8 cellular contexts compared by ENCODE assay signal in the genomic region with DNA sequence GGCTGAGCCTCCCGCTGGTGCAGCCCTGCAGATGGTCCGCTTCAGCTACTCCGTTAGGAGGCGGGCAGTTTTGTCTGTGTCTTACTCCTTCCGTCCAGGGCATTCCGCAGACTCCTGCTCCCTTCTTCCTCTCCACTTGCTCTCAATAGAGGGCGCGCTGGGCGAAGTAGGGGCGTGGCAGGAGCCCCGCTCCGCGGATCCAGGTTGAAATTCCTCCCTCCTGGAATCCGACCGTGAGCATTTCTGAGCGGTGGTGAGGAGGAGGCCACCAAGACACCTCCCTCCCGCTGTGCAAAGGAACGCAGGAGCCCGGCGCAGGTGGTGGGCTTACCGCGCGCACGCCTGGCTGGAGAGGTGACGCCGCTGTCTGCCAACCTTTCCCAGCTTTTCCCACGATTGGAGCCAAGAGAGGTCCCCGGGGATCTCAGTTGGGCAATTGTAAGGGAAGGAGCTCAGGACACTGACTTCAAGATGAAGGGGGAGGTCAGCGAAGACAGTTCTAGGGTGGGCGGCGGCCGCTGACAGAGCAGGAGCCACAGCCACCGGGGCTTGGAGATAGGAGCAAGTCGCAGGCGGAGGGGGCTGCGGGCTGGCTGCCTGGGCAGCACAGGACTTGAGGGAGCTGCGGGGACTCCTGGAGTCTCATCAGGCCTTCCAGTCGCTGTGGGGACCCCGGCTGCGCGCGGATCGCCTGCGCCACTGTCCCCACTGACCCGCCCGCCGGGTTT.
DNase-seq lines count a peak whose midpoint lies in the region; ATAC-seq and TF ChIP-seq lines count a peak whose summit lies in the region.

No MANE protein-coding gene starts in this region.

- H3K9ac ChIP-seq in endodermal cell (ENCODE audit: extremely low read depth, low read length, poor library complexity, severe bottlenecking): no peak overlapping the region

- no peaks in the 10 kb centered on the region for H3K36me3 ChIP-seq in endodermal cell (ENCODE audit: control insufficient read depth, insufficient read depth, low read length)

- H3K27ac Mint-ChIP-seq in endodermal cell: peak overlapping the region; percentile 92

- H3K4me1 ChIP-seq in endodermal cell (ENCODE audit: control insufficient read depth, insufficient read depth, low read length): no peaks in the 10 kb centered on the region

- H3K9me3 ChIP-seq in endodermal cell (ENCODE audit: control insufficient read depth, low read length): peaks cover 18% of the 10 kb centered on the region

- DNase-seq in C1 segment of cervical spinal cord (lab: John Stamatoyannopoulos, UW): peak in 10 of 14 donors; percentile 2 to 32 (median 8)
- peak; percentile 39 for DNase-seq in NCI-H1105 treated with DMSO at 0.1 percent for 48 hours (lab: John Stamatoyannopoulos, UW)
- DNase-seq in endodermal cell: peak; percentile 98
- peak; percentile 54 for DNase-seq in midbrain (lab: John Stamatoyannopoulos, UW)
- DNase-seq in activated CD4-positive, CD25-positive, alpha-beta regulatory T cell (lab: John Stamatoyannopoulos, UW): no peak
- DNase-seq in stimulated activated CD4-positive, alpha-beta T cell treated with anti-CD3 and anti-CD28 coated beads, Interleukin-2, amount 100 ng/mL, for 48 hours: no peak
- DNase-seq in activated effector memory CD4-positive, alpha-beta T cell treated with Interleukin-2 at 50 U/mL for 16 hours: no peak

- peak overlapping the region; percentile 71 for H3K4me3 ChIP-seq in endodermal cell (ENCODE audit: low read length)

- no peaks in the 10 kb centered on the region for H3K36me3 Mint-ChIP-seq in endodermal cell (ENCODE audit: low read depth)

- H3K27me3 Mint-ChIP-seq in endodermal cell (ENCODE audit: insufficient read depth): peaks cover 38% of the 10 kb centered on the region

- H3K4me1 Mint-ChIP-seq in endodermal cell: peaks cover 14% of the 10 kb centered on the region

- ATAC-seq in GM21447 (IDR thresholded peaks at IDR 0.05; ENCODE audit: unreplicated experiment): peak; percentile 55

- 32 to 52% methylated on average over 14 to 47 of the region's 47 CpGs for WGBS in endodermal cell (ENCODE audit: insufficient coverage in 1 of 2, insufficient read length in 1 of 2), 2 experiments

- peak overlapping the region; percentile 74 for H3K4me3 Mint-ChIP-seq in endodermal cell

- TF ChIP-seq CTCF in endodermal cell (conservative IDR thresholded peaks at IDR 0.05): peak; percentile 81

- no peaks in the 10 kb centered on the region for H3K27me3 ChIP-seq in endodermal cell (ENCODE audit: control insufficient read depth, insufficient read depth, low read length, poor library complexity, severe bottlenecking)

- no peak overlapping the region for H3K27ac ChIP-seq in endodermal cell (ENCODE audit: low read depth, low read length)

- H3K9me3 Mint-ChIP-seq in endodermal cell: no peaks in the 10 kb centered on the region

Comparison
In these comparisons a context has a peak if more than half of its experiments do, and no peak if none do; other contexts are left out.
1. DNase-seq: peak in C1 segment of cervical spinal cord (10 of 14), NCI-H1105 treated with DMSO at 0.1 percent for 48 hours (single experiment), endodermal cell (single experiment) and midbrain (single experiment); none in activated CD4-positive, CD25-positive, alpha-beta regulatory T cell (0 of 4), stimulated activated CD4-positive, alpha-beta T cell treated with anti-CD3 and anti-CD28 coated beads, Interleukin-2, amount 100 ng/mL, for 48 hours (0 of 2) and activated effector memory CD4-positive, alpha-beta T cell treated with Interleukin-2 at 50 U/mL for 16 hours (single experiment).